Comparison of ENCODE assay signal across 24 cellular contexts in the genomic region with DNA sequence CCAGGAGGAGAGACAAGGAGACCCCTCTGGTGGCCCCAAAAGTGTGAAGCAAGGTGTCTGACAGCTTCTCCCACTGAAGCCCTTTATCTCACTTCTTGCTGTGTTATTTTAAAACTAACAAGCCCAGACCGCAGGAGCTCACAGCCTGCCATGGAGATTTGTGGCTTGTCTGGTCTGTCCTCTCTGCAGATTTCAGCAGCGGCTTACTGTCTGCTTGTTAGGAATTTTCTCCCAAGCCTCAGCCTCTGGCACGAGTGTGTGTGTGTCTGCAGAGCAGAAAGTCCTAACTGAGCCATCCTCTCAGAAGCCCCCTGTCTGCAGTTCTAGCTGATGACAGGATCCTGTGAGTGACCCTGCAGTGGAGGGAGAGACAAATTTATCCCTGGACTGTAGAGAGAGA.
DNase-seq lines count a peak whose midpoint lies in the region; ATAC-seq and TF ChIP-seq lines count a peak whose summit lies in the region.
"Had no signal": no experiment of that assay in that cellular context is flagged by ENCODE, and none has a peak within 500 bp of the region (broad histone marks: within the 10 kb centered on the region; RNA-seq: fewer than 3 reads in every experiment).

No MANE protein-coding gene starts in this region.

- H3K79me1 ChIP-seq in H9 (ENCODE audit: insufficient read depth, low read depth, low read length, poor library complexity, severe bottlenecking): no peaks in the 10 kb centered on the region

- no peak overlapping the region for H3K4me3 ChIP-seq in BE2C (ENCODE audit: low read depth, low read length)
- no peak overlapping the region for H3K4me3 ChIP-seq in iPS-18a (ENCODE audit: low read length)
- H3K4me3 ChIP-seq in neural progenitor cell: no peak overlapping the region
- H3K4me3 ChIP-seq: SJCRH30 had no signal

- no peaks in the 10 kb centered on the region; a peak in 2 of 7 replicates for H3K36me3 Mint-ChIP-seq in H9 (ENCODE audit: insufficient read depth in 1 of 3, low read depth in 3 of 3)
- H3K36me3 Mint-ChIP-seq in neural progenitor cell: no peaks in the 10 kb centered on the region
- H3K36me3 Mint-ChIP-seq: CD8-positive, alpha-beta T cell; IgD-negative memory B cell had no signal

- H3K23me2 ChIP-seq in H9 (ENCODE audit: insufficient read length, low read depth, low read length, poor library complexity, severe bottlenecking): no peaks in the 10 kb centered on the region

- H3K4me1 ChIP-seq in BE2C (peaks cover 14% of the 10 kb centered on the region; the same call in 1 of the 2 replicates), H9 (ENCODE audit: insufficient read depth, low read length) (peaks cover 22% of the 10 kb centered on the region; the same call in 1 of the 2 replicates), iPS-18a (ENCODE audit: control insufficient read depth, low read depth, low read length) (peaks cover 49% of the 10 kb centered on the region), neural progenitor cell (peaks cover 35% of the 10 kb centered on the region)
- H3K4me1 ChIP-seq: Caco-2, SJCRH30 had no signal

- H4K20me1 ChIP-seq in H9 (ENCODE audit: control insufficient read depth, insufficient read depth, insufficient read length): no peaks in the 10 kb centered on the region
- H4K20me1 ChIP-seq in neural progenitor cell (ENCODE audit: low read depth): no peaks in the 10 kb centered on the region

- H3K79me2 ChIP-seq in H9 (ENCODE audit: insufficient read depth, low read length) (no peaks in the 10 kb centered on the region), neural progenitor cell (ENCODE audit: low read depth) (no peaks in the 10 kb centered on the region)

- no peak overlapping the region for H3K23ac ChIP-seq in H9 (ENCODE audit: insufficient read length, low read depth, low read length)

- H3K27me3 ChIP-seq in BE2C: no peaks in the 10 kb centered on the region
- no peaks in the 10 kb centered on the region for H3K27me3 ChIP-seq in H9 (ENCODE audit: insufficient read depth, low read length)
- H3K27me3 ChIP-seq in iPS-18a (ENCODE audit: control insufficient read depth, insufficient read depth, low read length): no peaks in the 10 kb centered on the region
- H3K27me3 ChIP-seq in neural progenitor cell: no peaks in the 10 kb centered on the region
- H3K27me3 ChIP-seq: SJCRH30 had no signal

- DNase-seq in BE2C (no peak), H9 (no peak), neural progenitor cell (ENCODE audit: low spot score) (no peak), left lobe of liver (ENCODE audit: low spot score) (no peak)
- no peak for DNase-seq in stimulated activated CD4-positive, alpha-beta T cell treated with anti-CD3 and anti-CD28 coated beads, Interleukin-1b, Interleukin-23, amount 100 ng/mL, for 48 hours
- DNase-seq: Caco-2; CD8-positive, alpha-beta T cell; EL; GF-D8; H7; MM.1S; NCI-H1694; NCI-H2029 treated with DMSO at 0.1 percent for 48 hours; NCI-H446 treated with DMSO at 0.1 percent for 48 hours; NCI-H526; NCI-H82; NK-92 treated with Interleukin-12 subunit alpha and Interleukin-12 subunit beta, amount 100 ng/mL, for 24 hours; PC-3; SJCRH30 had no signal

- no peak overlapping the region for H2AK5ac ChIP-seq in H9 (ENCODE audit: insufficient read length, low read length)

- H3K27ac ChIP-seq in H9 (ENCODE audit: insufficient read length, low read depth, low read length) (no peak overlapping the region), iPS-18a (ENCODE audit: low read length) (peak overlapping the region; percentile 60), neural progenitor cell (no peak overlapping the region)
- H3K27ac ChIP-seq: C4-2B, KMS-11, SJCRH30 had no signal

- H3K18ac ChIP-seq in H9 (ENCODE audit: insufficient read length, low read depth, low read length): no peak overlapping the region

- TF ChIP-seq CTCF in BE2C (IDR thresholded peaks at IDR 0.05; ENCODE audit: low read depth, low read length) (0 out of 2 replicates have a peak, but pooled peaks have one; percentile 5), H9 (conservative IDR thresholded peaks at IDR 0.05) (no peak), neural progenitor cell (IDR thresholded peaks at IDR 0.05) (no peak)

- H3K27ac Mint-ChIP-seq in H9 (peak overlapping the region in 2 of 3 experiments; percentile 37 to 97; a peak in 5 of 7 replicates), neural progenitor cell (no peak overlapping the region)
- H3K27ac Mint-ChIP-seq: CD8-positive, alpha-beta T cell; IgD-negative memory B cell had no signal

- H3K9me3 ChIP-seq in BE2C: no peaks in the 10 kb centered on the region
- no peaks in the 10 kb centered on the region for H3K9me3 ChIP-seq in H9 (ENCODE audit: control insufficient read depth, low read depth, low read length)
- H3K9me3 ChIP-seq in iPS-18a (ENCODE audit: control insufficient read depth, low read depth, low read length): no peaks in the 10 kb centered on the region
- no peaks in the 10 kb centered on the region for H3K9me3 ChIP-seq in neural progenitor cell (ENCODE audit: low read depth)
- H3K9me3 ChIP-seq: Caco-2, SJCRH30 had no signal

- H3K4me3 Mint-ChIP-seq in H9 (no peak overlapping the region), neural progenitor cell (no peak overlapping the region)
- H3K4me3 Mint-ChIP-seq: CD8-positive, alpha-beta T cell; IgD-negative memory B cell had no signal

- no peak overlapping the region; the same call in 1 of the 2 replicates for H3K4ac ChIP-seq in H9 (ENCODE audit: low read depth, low read length)

- H3K9ac ChIP-seq in H9 (ENCODE audit: extremely low read depth, insufficient read length, low read length) (no peak overlapping the region), iPS-18a (ENCODE audit: low read length) (peak overlapping the region; percentile 4), neural progenitor cell (no peak overlapping the region)
- H3K9ac ChIP-seq: KMS-11 had no signal

- H2AFZ ChIP-seq in H9 (ENCODE audit: low read length): no peak overlapping the region
- no peak overlapping the region for H2AFZ ChIP-seq in neural progenitor cell (replicated peaks)

- H4K8ac ChIP-seq in H9 (replicated peaks; ENCODE audit: insufficient read length, low read depth, low read length): no peak overlapping the region

- H4K5ac ChIP-seq in H9 (ENCODE audit: insufficient read length, low read depth, low read length): no peak overlapping the region

- H3K4me1 Mint-ChIP-seq in H9: peaks cover 66 to 69% of the 10 kb centered on the region in 2 experiments
- H3K4me1 Mint-ChIP-seq in neural progenitor cell: peaks cover 43% of the 10 kb centered on the region
- H3K4me1 Mint-ChIP-seq: IgD-negative memory B cell had no signal

- peak overlapping the region; percentile 18 for H2BK12ac ChIP-seq in H9 (ENCODE audit: insufficient read length, low read depth, low read length)

- no peak overlapping the region for H3T11ph ChIP-seq in H9 (ENCODE audit: low read length)

- no peak overlapping the region for H3K4me2 ChIP-seq in H9 (ENCODE audit: insufficient read depth, insufficient read length, low read length)
- peak overlapping the region; percentile 65 for H3K4me2 ChIP-seq in neural progenitor cell
- H3K4me2 ChIP-seq: KMS-11 had no signal

- WGBS in H9 (ENCODE audit: extremely low coverage, insufficient read length, low lambda C conversion rate): no CpG with 5 or more reads among the region's 3 CpGs

- no peak overlapping the region for H3K14ac ChIP-seq in H9 (ENCODE audit: insufficient read depth, low read length)

- no peaks in the 10 kb centered on the region for H3K36me3 ChIP-seq in BE2C
- no peaks in the 10 kb centered on the region for H3K36me3 ChIP-seq in iPS-18a (ENCODE audit: control insufficient read depth, low read depth, low read length)
- H3K36me3 ChIP-seq in neural progenitor cell: no peaks in the 10 kb centered on the region
- H3K36me3 ChIP-seq: SJCRH30 had no signal

- H3F3A ChIP-seq in neural progenitor cell (ENCODE audit: low read depth): peaks cover 26% of the 10 kb centered on the region

- H2BK120ac ChIP-seq in H9 (ENCODE audit: low read depth, low read length, poor library complexity, severe bottlenecking): no peak overlapping the region

- no peak overlapping the region for H3K56ac ChIP-seq in H9 (ENCODE audit: insufficient read length, low read depth, low read length)

- no peak for ATAC-seq in HG03139 (IDR thresholded peaks at IDR 0.05; ENCODE audit: unreplicated experiment)
- no peak for ATAC-seq in left lobe of liver
- ATAC-seq: CD8-positive, alpha-beta T cell; PC-3 had no signal

- no peak overlapping the region for H2BK5ac ChIP-seq in H9 (ENCODE audit: insufficient read length, low read length)

- H4K91ac ChIP-seq in H9 (ENCODE audit: insufficient read length, low read depth, low read length): no peak overlapping the region

- H3K27me3 Mint-ChIP-seq in H9 (ENCODE audit: low read depth) (peaks cover 14% of the 10 kb centered on the region), neural progenitor cell (ENCODE audit: insufficient read depth, low read depth) (peaks cover 24% of the 10 kb centered on the region)
- H3K27me3 Mint-ChIP-seq: IgD-negative memory B cell had no signal

- H2BK20ac ChIP-seq in H9 (ENCODE audit: low read depth, low read length, poor library complexity, severe bottlenecking): no peak overlapping the region

- no peaks in the 10 kb centered on the region; a peak in 1 of 5 replicates for H3K9me3 Mint-ChIP-seq in H9
- H3K9me3 Mint-ChIP-seq in neural progenitor cell: no peaks in the 10 kb centered on the region
- H3K9me3 Mint-ChIP-seq: CD8-positive, alpha-beta T cell had no signal

- H2BK15ac ChIP-seq in H9 (ENCODE audit: low read depth, low read length): no peak overlapping the region
